Comparison of ENCODE assay signal across 32 cellular contexts in the genomic region with DNA sequence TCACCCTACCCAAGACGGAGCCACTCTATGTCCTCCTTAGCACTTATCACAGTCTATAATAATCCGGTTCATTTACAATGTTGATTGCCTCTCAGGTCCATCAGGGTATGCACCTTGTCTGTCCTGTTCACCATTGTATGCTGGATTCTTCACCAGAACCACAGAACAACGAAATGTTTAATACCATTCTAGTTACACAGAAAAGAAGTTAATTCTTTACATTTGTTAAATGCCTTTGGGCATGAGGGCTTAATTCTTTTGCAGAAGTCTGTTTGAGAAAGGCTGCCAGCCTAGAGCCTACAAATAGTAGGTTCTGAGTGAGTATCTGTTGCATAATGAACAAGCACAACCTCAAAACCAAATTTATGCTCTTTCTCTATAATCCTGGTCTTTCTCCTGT.
"Had no signal": no experiment of that assay in that cellular context is flagged by ENCODE, and none has a peak within 500 bp of the region (broad histone marks: within the 10 kb centered on the region; RNA-seq: fewer than 3 reads in every experiment).

No MANE protein-coding gene starts in this region.

- H3K4me1 Mint-ChIP-seq: activated B cell treated with CpG ODN at 0.5 μM for 24 hours; activated T-helper 17 cell treated with anti-CD3 and anti-CD28 coated beads, Interleukin-2, amount 50 U/mL, for 72 hours had no signal

- ATAC-seq: activated CD4-positive, CD25-positive, alpha-beta regulatory T cell treated with anti-CD3 and anti-CD28 coated beads, Interleukin-2, amount 50 U/mL, for 24 hours; activated CD8-positive, alpha-beta T cell treated with anti-CD3 and anti-CD28 coated beads for 36 hours; activated T-cell treated with anti-CD3 and anti-CD28 coated beads, Interleukin-2, amount 50 U/mL, for 4 hours; activated T-helper 17 cell treated with anti-CD3 and anti-CD28 coated beads, Interleukin-2, amount 50 U/mL, for 72 hours had no signal

- H3K9me3 Mint-ChIP-seq: activated B cell treated with CpG ODN at 0.5 μM for 24 hours; activated CD8-positive, alpha-beta T cell treated with anti-CD3 and anti-CD28 coated beads for 36 hours; activated T-cell treated with anti-CD3 and anti-CD28 coated beads, Interleukin-2, amount 50 U/mL, for 4 hours; activated T-helper 17 cell treated with anti-CD3 and anti-CD28 coated beads, Interleukin-2, amount 50 U/mL, for 72 hours; brain had no signal

- H3K4me3 ChIP-seq: adrenal gland, ascending aorta, breast epithelium, cardiac muscle cell, colonic mucosa, esophagus squamous epithelium had no signal

- H3K4me3 Mint-ChIP-seq: activated B cell treated with CpG ODN at 0.5 μM for 24 hours; activated CD8-positive, alpha-beta T cell treated with anti-CD3 and anti-CD28 coated beads for 36 hours; activated naive CD8-positive, alpha-beta T cell; activated T-cell treated with anti-CD3 and anti-CD28 coated beads, Interleukin-2, amount 50 U/mL, for 4 hours; activated T-helper 17 cell treated with anti-CD3 and anti-CD28 coated beads, Interleukin-2, amount 50 U/mL, for 72 hours; brain had no signal

- DNase-seq: activated B cell treated with CpG ODN at 0.5 μM for 24 hours; activated CD4-positive, alpha-beta T cell treated with anti-CD3 and anti-CD28 coated beads for 48 hours; activated CD4-positive, alpha-beta T cell treated with anti-CD3 and anti-CD28 coated beads, Interleukin-2, amount 50 U/mL, for 1 hour; activated CD4-positive, alpha-beta T cell treated with anti-CD3 and anti-CD28 coated beads, Interleukin-2, amount 50 U/mL, for 48 hours; activated CD8-positive, alpha-beta memory T cell treated with anti-CD3 and anti-CD28 coated beads for 24 hours; activated CD8-positive, alpha-beta T cell treated with anti-CD3 and anti-CD28 coated beads for 36 hours; activated effector memory CD4-positive, alpha-beta T cell treated with Interleukin-2 at 50 U/mL for 16 hours; activated gamma-delta T cell treated with Interleukin-2 at 50 U/mL for 16 hours; activated naive CD4-positive, alpha-beta T cell treated with anti-CD3 and anti-CD28 coated beads, Interleukin-2, amount 50 U/mL, for 16 hours; activated naive CD4-positive, alpha-beta T cell treated with Interleukin-2 at 50 U/mL for 16 hours; activated T-cell treated with anti-CD3 and anti-CD28 coated beads, Interleukin-2, amount 50 U/mL, for 4 hours; adrenal gland; central memory CD4-positive, alpha-beta T cell; cerebellar nuclear complex; colonic mucosa; effector CD8-positive, alpha-beta T cell; esophagus squamous epithelium; foreskin melanocyte; head of caudate nucleus; hypothalamus; T-helper 2 cell; WERI-Rb-1 had no signal

- H3K9me3 ChIP-seq: adrenal gland, ascending aorta, breast epithelium, colonic mucosa, esophagus squamous epithelium had no signal

- H3K27me3 ChIP-seq: adrenal gland, ascending aorta, breast epithelium, cardiac muscle cell, colonic mucosa, esophagus squamous epithelium had no signal

- FAIRE-seq: endometrium, endothelial cell of umbilical vein had no signal

- H3K4me1 ChIP-seq: ascending aorta, breast epithelium, colonic mucosa, esophagus squamous epithelium had no signal

- H3K27ac ChIP-seq: adrenal gland, ascending aorta, cardiac muscle cell, colonic mucosa, epithelial cell of prostate, esophagus squamous epithelium, WERI-Rb-1 had no signal

- H3K27me3 Mint-ChIP-seq: activated B cell treated with CpG ODN at 0.5 μM for 24 hours; activated CD8-positive, alpha-beta T cell treated with anti-CD3 and anti-CD28 coated beads for 36 hours; activated T-helper 17 cell treated with anti-CD3 and anti-CD28 coated beads, Interleukin-2, amount 50 U/mL, for 72 hours; brain had no signal

- H3K36me3 ChIP-seq: breast epithelium, colonic mucosa, WERI-Rb-1 had no signal

- H3K27ac Mint-ChIP-seq: activated B cell treated with CpG ODN at 0.5 μM for 24 hours; activated CD8-positive, alpha-beta T cell treated with anti-CD3 and anti-CD28 coated beads for 36 hours; activated naive CD8-positive, alpha-beta T cell; activated T-helper 17 cell treated with anti-CD3 and anti-CD28 coated beads, Interleukin-2, amount 50 U/mL, for 72 hours had no signal
